28 cellular contexts compared by ENCODE assay signal in the genomic region with DNA sequence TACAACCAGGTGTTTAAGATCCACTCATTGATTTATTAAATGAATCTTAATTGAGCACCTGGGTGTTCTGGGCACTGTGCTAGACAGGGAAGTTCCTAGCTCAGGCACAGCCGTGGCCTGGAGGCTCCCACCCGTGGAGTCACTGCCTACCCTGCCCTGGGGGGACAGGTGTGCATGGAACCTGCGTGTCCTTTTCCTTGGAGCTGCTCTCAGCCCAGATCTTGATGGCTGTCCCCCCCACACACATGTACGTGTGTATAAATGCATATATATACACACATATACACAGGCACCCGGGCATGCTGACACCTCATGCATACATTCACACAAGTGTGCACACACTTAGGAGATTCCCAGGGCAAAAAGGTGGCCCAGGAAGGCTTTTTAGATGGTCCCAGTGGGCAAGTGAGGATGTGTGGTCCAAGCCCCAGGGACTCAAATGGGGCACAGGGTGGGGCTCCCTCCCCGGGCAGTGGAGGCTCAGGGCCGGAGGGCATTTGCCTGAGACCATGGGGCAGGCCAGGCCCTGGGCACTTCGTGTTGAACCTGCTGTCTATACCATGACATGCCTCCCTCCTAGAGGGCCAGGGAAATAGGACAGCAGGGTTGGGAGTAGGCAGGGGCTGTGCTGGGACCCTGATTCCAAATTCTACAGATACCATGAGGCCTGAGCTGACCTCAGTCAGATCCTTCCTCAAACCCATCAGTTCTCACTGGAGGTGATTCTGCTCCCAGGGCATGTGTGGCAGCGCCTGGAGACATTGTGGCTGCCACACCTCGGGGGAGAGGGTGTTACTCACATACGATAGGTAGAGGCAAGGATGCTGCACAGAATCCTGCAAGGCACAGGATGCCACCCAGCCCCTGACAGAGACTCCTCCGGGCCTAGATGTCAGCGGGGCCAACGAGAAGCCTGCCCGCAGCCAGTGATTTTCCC.
DNase-seq lines count a peak whose midpoint lies in the region; ATAC-seq and TF ChIP-seq lines count a peak whose summit lies in the region.
"Had no signal": no experiment of that assay in that cellular context is flagged by ENCODE, and none has a peak within 500 bp of the region (broad histone marks: within the 10 kb centered on the region; RNA-seq: fewer than 3 reads in every experiment).

No MANE protein-coding gene starts in this region.

- no peaks in the 10 kb centered on the region for H3K9me3 Mint-ChIP-seq in stimulated activated naive B cell treated with anti-CD40 and anti-IgM and Interleukin-4, amounts not matched to agents 10 μg/mL and 1 μg/mL and 100 μg/mL, for 72 hours
- H3K9me3 Mint-ChIP-seq: activated T-helper 1 cell treated with anti-CD3 and anti-CD28 coated beads, Interleukin-12 subunit alpha, Interleukin-12 subunit beta, Interleukin-2, Interleukin-4 antibody, amounts not matched to agents 30 ng/mL and 10 ng/mL and 1 ng/mL, durations not matched to agents 14 hours and 24 hours and 36 hours; HFFc6; nephron had no signal

- peaks cover 11 to 20% of the 10 kb centered on the region in 2 donors for H3K4me1 Mint-ChIP-seq in stimulated activated naive B cell treated with anti-CD40 and anti-IgM and Interleukin-4, amounts not matched to agents 10 μg/mL and 1 μg/mL and 100 μg/mL, for 72 hours

- no peaks in the 10 kb centered on the region for H3K9me3 ChIP-seq in heart right ventricle
- H3K9me3 ChIP-seq in right cardiac atrium (ENCODE audit: control insufficient read depth, low read length): no peaks in the 10 kb centered on the region
- no peaks in the 10 kb centered on the region for H3K9me3 ChIP-seq in upper lobe of right lung
- H3K9me3 ChIP-seq: BLaER1 treated with 17β-estradiol and CSF1 and Interleukin-3, amounts not matched to agents 10 nM and 100 nM; body of pancreas; Caco-2 had no signal

- H3K4me3 ChIP-seq in heart right ventricle: no peak overlapping the region
- no peak overlapping the region for H3K4me3 ChIP-seq in right cardiac atrium (ENCODE audit: low read length)
- no peak overlapping the region for H3K4me3 ChIP-seq in rectal smooth muscle tissue (ENCODE audit: low read length)
- H3K4me3 ChIP-seq in upper lobe of right lung: no peak overlapping the region
- H3K4me3 ChIP-seq: BLaER1 treated with 17β-estradiol and CSF1 and Interleukin-3, amounts not matched to agents 10 nM and 100 nM; body of pancreas had no signal

- peaks cover 29 to 30% of the 10 kb centered on the region in 2 donors for H3K36me3 Mint-ChIP-seq in stimulated activated naive B cell treated with anti-CD40 and anti-IgM and Interleukin-4, amounts not matched to agents 10 μg/mL and 1 μg/mL and 100 μg/mL, for 72 hours
- H3K36me3 Mint-ChIP-seq: activated naive CD8-positive, alpha-beta T cell had no signal

- intact Hi-C loops in heart right ventricle (cut with DNase I) (loop anchor here in 1 of 10 donors (1.0 kb wide), 1 partner anchor 21 kb away; no protein-coding TSS in a partner anchor), right cardiac atrium (cut with DNase I) (no loop called here), upper lobe of right lung (cut with DNase I) (no loop called here)

- H3K27ac ChIP-seq in heart right ventricle: peak overlapping the region in 8 of 10 donors; percentile 54 to 71 (median 68)
- H3K27ac ChIP-seq in right cardiac atrium (ENCODE audit: low read length): no peak overlapping the region
- peak overlapping the region; percentile 49 for H3K27ac ChIP-seq in cingulate gyrus (ENCODE audit: low read depth, low read length)
- H3K27ac ChIP-seq in rectal smooth muscle tissue (ENCODE audit: low read depth, low read length): peak overlapping the region; percentile 53
- H3K27ac ChIP-seq in upper lobe of right lung: peak overlapping the region; percentile 12
- H3K27ac ChIP-seq: body of pancreas, KMS-11 had no signal

- H3K27ac Mint-ChIP-seq in stimulated activated naive B cell treated with anti-CD40 and anti-IgM and Interleukin-4, amounts not matched to agents 10 μg/mL and 1 μg/mL and 100 μg/mL, for 72 hours: no peak overlapping the region
- H3K27ac Mint-ChIP-seq: activated naive CD8-positive, alpha-beta T cell; activated T-helper 1 cell treated with anti-CD3 and anti-CD28 coated beads, Interleukin-12 subunit alpha, Interleukin-12 subunit beta, Interleukin-2, Interleukin-4 antibody, amounts not matched to agents 30 ng/mL and 10 ng/mL and 1 ng/mL, durations not matched to agents 14 hours and 24 hours and 36 hours; nephron; progenitor cell of endocrine pancreas had no signal

- no peak for TF ChIP-seq CTCF in heart right ventricle (IDR thresholded peaks at IDR 0.05)
- no peak for TF ChIP-seq CTCF in upper lobe of right lung (IDR thresholded peaks at IDR 0.05)

- 94 to 96% methylated on average over 15 of the region's 15 CpGs for WGBS in heart right ventricle, 2 donors
- 92% methylated on average over 15 of the region's 15 CpGs for WGBS in right cardiac atrium

- no peak overlapping the region for H3K4me3 Mint-ChIP-seq in stimulated activated naive B cell treated with anti-CD40 and anti-IgM and Interleukin-4, amounts not matched to agents 10 μg/mL and 1 μg/mL and 100 μg/mL, for 72 hours
- H3K4me3 Mint-ChIP-seq: activated naive CD8-positive, alpha-beta T cell; activated T-helper 1 cell treated with anti-CD3 and anti-CD28 coated beads, Interleukin-12 subunit alpha, Interleukin-12 subunit beta, Interleukin-2, Interleukin-4 antibody, amounts not matched to agents 30 ng/mL and 10 ng/mL and 1 ng/mL, durations not matched to agents 14 hours and 24 hours and 36 hours; HFFc6; nephron had no signal

- H3K27me3 Mint-ChIP-seq in stimulated activated naive B cell treated with anti-CD40 and anti-IgM and Interleukin-4, amounts not matched to agents 10 μg/mL and 1 μg/mL and 100 μg/mL, for 72 hours: no peaks in the 10 kb centered on the region
- H3K27me3 Mint-ChIP-seq: activated naive CD8-positive, alpha-beta T cell; progenitor cell of endocrine pancreas had no signal

- H3K9ac ChIP-seq in rectal smooth muscle tissue (ENCODE audit: low read length): no peak overlapping the region
- H3K9ac ChIP-seq: KMS-11 had no signal

- DNase-seq in heart right ventricle (no peak), right cardiac atrium (no peak), upper lobe of right lung (no peak)
- no peak for DNase-seq in stimulated activated naive B cell treated with anti-CD40 and anti-IgM and Interleukin-4, amounts not matched to agents 10 μg/mL and 1 μg/mL and 100 μg/mL, for 72 hours
- DNase-seq: ACHN; activated CD4-positive, alpha-beta T cell treated with anti-CD3 and anti-CD28 coated beads for 1 hour; Caco-2; cortex of kidney; DND-41; HFFc6; midbrain; MV-4-11; NCI-H1930; NCI-H226; NCI-H774; small intestine; stimulated activated naive CD4-positive, alpha-beta T cell treated with Interleukin-2 at 50 U/mL for 16 hours had no signal

- no peak for ATAC-seq in heart right ventricle
- ATAC-seq in right cardiac atrium: no peak
- no peak for ATAC-seq in upper lobe of right lung
- ATAC-seq in HG03039 (IDR thresholded peaks at IDR 0.05; ENCODE audit: unreplicated experiment): no peak
- ATAC-seq in HG03457 (IDR thresholded peaks at IDR 0.05; ENCODE audit: unreplicated experiment): no peak
- no peak for ATAC-seq in stimulated activated naive B cell treated with anti-CD40 and anti-IgM and Interleukin-4, amounts not matched to agents 10 μg/mL and 1 μg/mL and 100 μg/mL, for 72 hours (replicated peaks)
- ATAC-seq: body of pancreas had no signal

- H3K4me1 ChIP-seq in heart right ventricle (peaks cover 20 to 32% (median 27%) of the 10 kb centered on the region in 9 donors), right cardiac atrium (ENCODE audit: control insufficient read depth, insufficient read depth, low read length) (peaks cover 14% of the 10 kb centered on the region), rectal smooth muscle tissue (ENCODE audit: control insufficient read depth, insufficient read depth, low read length) (peaks cover 14% of the 10 kb centered on the region), upper lobe of right lung (peaks cover 15% of the 10 kb centered on the region)
- H3K4me1 ChIP-seq: Caco-2 had no signal

- H3K36me3 ChIP-seq in heart right ventricle (peaks cover 0 to 57% (median 13%) of the 10 kb centered on the region in 9 donors), rectal smooth muscle tissue (ENCODE audit: control insufficient read depth, insufficient read depth, low read length) (peaks cover 10% of the 10 kb centered on the region), upper lobe of right lung (peaks cover 43% of the 10 kb centered on the region)

- H3K27me3 ChIP-seq in heart right ventricle (no peaks in the 10 kb centered on the region), right cardiac atrium (ENCODE audit: control insufficient read depth, insufficient read depth) (no peaks in the 10 kb centered on the region), rectal smooth muscle tissue (ENCODE audit: control insufficient read depth, insufficient read depth, low read length) (no peaks in the 10 kb centered on the region), upper lobe of right lung (no peaks in the 10 kb centered on the region)
- H3K27me3 ChIP-seq: BLaER1 treated with 17β-estradiol and CSF1 and Interleukin-3, amounts not matched to agents 10 nM and 100 nM; body of pancreas had no signal
